In the genomic region with DNA sequence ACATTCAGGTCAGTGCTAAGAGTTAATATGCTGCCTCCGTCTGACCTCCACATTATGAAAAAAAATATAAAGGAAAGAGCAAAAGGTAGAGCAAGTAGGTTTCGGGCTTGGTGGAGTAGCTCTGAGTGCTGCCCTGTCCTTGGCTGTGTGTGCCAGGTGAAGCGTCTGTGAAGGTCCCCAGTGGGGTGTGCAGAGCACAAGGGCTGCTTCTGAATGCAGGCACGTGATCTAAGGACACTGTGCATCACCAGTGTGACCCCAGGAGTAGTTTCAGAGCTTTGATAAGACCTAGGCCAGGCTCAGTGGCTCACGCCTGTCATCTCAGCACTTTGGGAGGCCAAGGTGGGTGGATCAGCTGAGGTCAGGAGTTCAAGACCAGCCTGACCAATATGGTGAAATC, we compare ENCODE assay signal across 1 cellular context.
TF ChIP-seq lines count a peak whose summit lies in the region.

No MANE protein-coding gene starts in this region.

TF ChIP-seq in K562, 482 proteins besides CTCF, POLR2A, EP300 and RAD21:
- TF ChIP-seq, protein P1, sequence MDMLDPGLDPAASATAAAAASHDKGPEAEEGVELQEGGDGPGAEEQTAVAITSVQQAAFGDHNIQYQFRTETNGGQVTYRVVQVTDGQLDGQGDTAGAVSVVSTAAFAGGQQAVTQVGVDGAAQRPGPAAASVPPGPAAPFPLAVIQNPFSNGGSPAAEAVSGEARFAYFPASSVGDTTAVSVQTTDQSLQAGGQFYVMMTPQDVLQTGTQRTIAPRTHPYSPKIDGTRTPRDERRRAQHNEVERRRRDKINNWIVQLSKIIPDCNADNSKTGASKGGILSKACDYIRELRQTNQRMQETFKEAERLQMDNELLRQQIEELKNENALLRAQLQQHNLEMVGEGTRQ (CRISPR knock-in tag; IDR thresholded peaks at IDR 0.05) = 0 out of 2 replicates have a peak, but pooled peaks have one; percentile 34
- TF ChIP-seq EGR1 (conservative IDR thresholded peaks at IDR 0.05) (0 out of 2 replicates have a peak, but pooled peaks have one; percentile 16), MAFK (IDR thresholded peaks at IDR 0.05; ENCODE audit: low read length) (no peak)
